In the genomic region with DNA sequence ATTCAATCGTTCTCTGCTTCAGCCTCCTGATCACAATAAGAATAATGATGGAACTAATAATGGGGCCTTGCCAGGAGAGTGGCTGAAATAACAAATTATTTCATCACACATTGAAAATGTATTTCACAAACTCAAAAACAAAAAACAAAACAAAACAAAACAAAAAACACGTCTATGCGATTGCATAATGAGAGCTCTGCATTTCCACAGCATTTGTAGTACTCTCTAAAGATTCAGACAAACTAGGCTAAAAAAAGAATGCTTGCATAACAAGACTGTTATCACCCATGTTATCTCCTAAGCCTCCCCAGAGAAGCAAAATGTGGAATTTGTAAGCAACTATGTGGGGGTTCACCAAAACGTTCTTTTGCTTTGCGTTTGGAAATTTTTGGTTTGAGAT, we compare ENCODE assay signal across 24 cellular contexts.
DNase-seq lines count a peak whose midpoint lies in the region; ATAC-seq and TF ChIP-seq lines count a peak whose summit lies in the region.
"Had no signal": no experiment of that assay in that cellular context is flagged by ENCODE, and none has a peak within 500 bp of the region (broad histone marks: within the 10 kb centered on the region; RNA-seq: fewer than 3 reads in every experiment).

No MANE protein-coding gene starts in this region.

- H3K9me3 ChIP-seq in parathyroid adenoma (ENCODE audit: control insufficient read depth, low read length), result no peaks in the 10 kb centered on the region

- no peak for ATAC-seq in HG02852 (IDR thresholded peaks at IDR 0.05; ENCODE audit: unreplicated experiment)
- ATAC-seq: activated CD8-positive, alpha-beta memory T cell treated with anti-CD3 and anti-CD28 coated beads, Interleukin-2, amount 10 ng/mL, durations not matched to agents 7 days and 5 days; HCT116; left lobe of liver; sciatic nerve; SK-N-SH treated with all-trans-retinoic acid at 6 μM for 48 hours; stimulated activated naive CD8-positive, alpha-beta T cell treated with anti-CD3 and anti-CD28 coated beads, Interleukin-15, Interleukin-2, amounts not matched to agents 100 U/mL and 50 U/mL, for 24 hours had no signal

- no peak overlapping the region for H3K9ac ChIP-seq in parathyroid adenoma

- peak overlapping the region; percentile 41 for H3K4me2 ChIP-seq in parathyroid adenoma (ENCODE audit: low read length)

- H3K4me3 ChIP-seq in fibroblast of pulmonary artery (replicated peaks; ENCODE audit: low read depth, low read length), result no peak overlapping the region
- H3K4me3 ChIP-seq in parathyroid adenoma (ENCODE audit: low read depth, low read length), result peak overlapping the region; percentile 28
- no peak overlapping the region for H3K4me3 ChIP-seq in foreskin fibroblast (ENCODE audit: low read depth in 1 of 2, low read length in 2 of 2)

- H3K27me3 ChIP-seq in parathyroid adenoma (ENCODE audit: control insufficient read depth, insufficient read depth, low read length), result no peaks in the 10 kb centered on the region

- H3K4me1 ChIP-seq in parathyroid adenoma, result peaks cover 6% of the 10 kb centered on the region

- DNase-seq in MV-4-11 (lab: John Stamatoyannopoulos, UW) (peak; percentile 83), SIG-M5 (lab: John Stamatoyannopoulos, UW) (peak; percentile 36), fibroblast of pulmonary artery (ENCODE audit: low read depth) (peak; percentile 79), foreskin fibroblast (no peak), NCI-H2196 (lab: John Stamatoyannopoulos, UW; ENCODE audit: unreplicated experiment) (no peak), DMS53 treated with DMSO at 0.1 percent for 48 hours (lab: John Stamatoyannopoulos, UW; ENCODE audit: unreplicated experiment) (no peak)
- DNase-seq: activated CD4-positive, alpha-beta T cell treated with anti-CD3 and anti-CD28 coated beads, Interleukin-2, amount 10 ng/mL, durations not matched to agents 24 days and 14 days; activated CD8-positive, alpha-beta memory T cell treated with anti-CD3 and anti-CD28 coated beads, Interleukin-2, amount 10 ng/mL, durations not matched to agents 7 days and 5 days; activated naive CD4-positive, alpha-beta T cell treated with anti-CD3 and anti-CD28 coated beads for 36 hours; caudate nucleus; dermis blood vessel endothelial cell; midbrain; NCI-H1436; NCI-H524 treated with DMSO at 0.1 percent for 48 hours; nephron progenitor cell; RPMI8226; stimulated activated naive CD8-positive, alpha-beta T cell treated with anti-CD3 and anti-CD28 coated beads, Interleukin-15, Interleukin-2, amounts not matched to agents 100 U/mL and 50 U/mL, for 24 hours had no signal

- H2AFZ ChIP-seq in parathyroid adenoma, result no peak overlapping the region

- H3K79me2 ChIP-seq in parathyroid adenoma, result no peaks in the 10 kb centered on the region

- TF ChIP-seq CTCF in fibroblast of pulmonary artery (IDR thresholded peaks at IDR 0.05; ENCODE audit: low read length, missing control alignments) (no peak), parathyroid adenoma (IDR thresholded peaks at IDR 0.05) (no peak), foreskin fibroblast (IDR thresholded peaks at IDR 0.05; ENCODE audit: low read depth, low read length) (no peak)

- H3K27ac ChIP-seq in parathyroid adenoma, result peak overlapping the region; percentile 16
- H3K27ac ChIP-seq: VCaP had no signal

- no peaks in the 10 kb centered on the region for H3K36me3 ChIP-seq in parathyroid adenoma (ENCODE audit: control insufficient read depth, insufficient read depth, low read length)

Comparison
In these comparisons a context has a peak if more than half of its experiments do, and no peak if none do; other contexts are left out.
1. DNase-seq: peak in MV-4-11 (single experiment), SIG-M5 (single experiment) and fibroblast of pulmonary artery (single experiment); none in foreskin fibroblast (0 of 2), NCI-H2196 (single experiment) and DMS53 treated with DMSO at 0.1 percent for 48 hours (single experiment).